Comparison of ENCODE assay signal across 8 cellular contexts in the genomic region with DNA sequence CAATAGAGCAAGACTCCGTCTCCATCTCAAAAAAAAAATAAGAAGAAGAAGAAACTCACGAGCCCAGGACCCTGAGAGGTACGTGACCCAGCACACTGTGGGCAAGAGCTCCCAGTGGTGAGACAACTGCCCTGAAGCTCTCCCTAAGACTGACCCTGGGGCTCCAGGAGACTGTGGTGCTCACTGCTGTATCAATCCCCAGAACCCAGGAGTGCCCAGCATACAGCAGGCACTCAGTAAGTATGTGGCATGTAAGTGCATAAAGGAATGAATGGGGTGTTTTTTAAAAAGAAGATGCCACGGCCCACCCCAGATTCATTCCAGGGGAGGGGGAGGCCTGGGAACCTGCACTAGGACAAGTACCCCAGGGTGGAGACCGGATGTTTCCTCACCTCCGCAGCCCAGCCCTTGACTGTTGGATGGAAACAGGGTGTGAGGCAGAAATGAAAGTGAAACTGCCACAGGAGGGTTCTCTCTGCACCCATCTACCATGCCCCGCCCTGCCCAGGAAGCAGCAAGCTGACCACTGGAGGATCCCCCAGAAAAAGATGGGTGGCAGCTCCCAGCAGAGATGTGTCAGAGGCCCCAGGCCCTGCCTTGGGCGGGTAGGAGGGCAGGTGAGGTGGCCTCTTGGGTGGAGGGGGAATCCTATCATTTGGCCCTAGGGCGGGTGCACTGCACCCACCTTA. TPM values are rescaled to one million over a fixed set of nuclear protein-coding genes. Genes with fewer than 3 reads are reported as not detected.
DNase-seq lines count a peak whose midpoint lies in the region; ATAC-seq, FAIRE-seq and TF ChIP-seq lines count a peak whose summit lies in the region.

No MANE protein-coding gene starts in this region.

- H3K36me3 ChIP-seq in right lobe of liver (no peaks in the 10 kb centered on the region), HepG2 (replicated peaks in 1 of 2; ENCODE audit: control insufficient read depth in 1 of 2, insufficient read depth in 2 of 2, low read length in 2 of 2) (no peaks in the 10 kb centered on the region), GM12878 (ENCODE audit: control insufficient read depth in 2 of 2, insufficient read depth in 2 of 2, low read length in 1 of 2) (peaks cover 0 to 1% of the 10 kb centered on the region in 2 experiments; a peak in 2 of 4 replicates), MG63 (no peaks in the 10 kb centered on the region)

- H3K4me3 ChIP-seq in right lobe of liver: no peak overlapping the region
- H3K4me3 ChIP-seq in HepG2 (replicated peaks in 1 of 3; ENCODE audit: insufficient read depth in 1 of 3, low read depth in 2 of 3, low read length in 3 of 3): no peak overlapping the region
- H3K4me3 ChIP-seq in GM12878: peak overlapping the region; percentile 46
- H3K4me3 ChIP-seq in MG63: no peak overlapping the region

- H4K20me1 ChIP-seq in HepG2 (ENCODE audit: insufficient read depth, low read length) (peaks cover 14% of the 10 kb centered on the region; the same call in 1 of the 2 replicates), GM12878 (ENCODE audit: control insufficient read depth, insufficient read depth) (no peaks in the 10 kb centered on the region)

- H3K9me3 ChIP-seq in right lobe of liver (no peaks in the 10 kb centered on the region), HepG2 (ENCODE audit: low read length) (no peaks in the 10 kb centered on the region), GM12878 (replicated peaks; ENCODE audit: control insufficient read depth, insufficient read depth, low read length) (no peaks in the 10 kb centered on the region), MG63 (no peaks in the 10 kb centered on the region)

- H3K9ac ChIP-seq in HepG2 (ENCODE audit: insufficient read depth, low read depth, low read length) (no peak overlapping the region), GM12878 (ENCODE audit: control insufficient read depth, insufficient read depth, low read length) (peak overlapping the region; percentile 51)

- WGBS in right lobe of liver (ENCODE audit: insufficient coverage, low coverage, low lambda C conversion rate, missing lambda C conversion rate): 55% methylated on average over 5 of the region's 9 CpGs
- 90% methylated on average over 8 of the region's 9 CpGs for WGBS in HepG2 (ENCODE audit: low lambda C conversion rate)
- 31% methylated on average over 9 of the region's 9 CpGs for whole genome bisulfite sequencing in GM12878 (ENCODE audit: insufficient coverage, insufficient replicate concordance, low lambda C conversion rate, missing lambda C conversion rate)

- intact Hi-C loops in right lobe of liver (cut with DNase I): no loop called here
- intact Hi-C loops in HepG2 (cut with micrococcal nuclease; ENCODE audit: unreplicated experiment): no loop called here
- intact Hi-C loops in GM12878 (cut with micrococcal nuclease; ENCODE audit: unreplicated experiment): no loop called here

- H3K27ac Mint-ChIP-seq in T-cell: peak overlapping the region; percentile 96 to 97

- no peaks in the 10 kb centered on the region for H3K36me3 Mint-ChIP-seq in T-cell

- in situ Hi-C loops in HepG2 (cut with HindIII; ENCODE audit: extremely low pct_ligation_motif_present, low pct_unique_long_range_greater_than_20kb) (no loop called here), GM12878 (cut with MboI) (no loop called here)

- TF ChIP-seq RAD21 in HepG2 (CRISPR knock-in tag; IDR thresholded peaks at IDR 0.05) (no peak), GM12878 (IDR thresholded peaks at IDR 0.05; ENCODE audit: insufficient read depth, low read depth, low read length) (no peak)

- SMC1A ChIA-PET in GM12878 (lab: Charles Lee; ENCODE audit: uncharacterized antibody, unreplicated experiment): interaction anchor here (0.6 to 3.3 kb wide), 4 partner anchors 10 to 136 kb away, joined by 3 to 18 read pairs (median 8); no protein-coding TSS in a partner anchor

- POLR2A ChIA-PET in HepG2 (lab: Yijun Ruan, JAX): interaction anchor here (1.2 kb wide), 1 partner anchor 12 kb away, joined by 3 read pairs; a partner anchor contains a TSS
- POLR2A ChIA-PET in T-cell (lab: Charles Lee): interaction anchor here in 1 of 2 donors (0.7 kb wide), 1 partner anchor 1114 kb away, joined by 5 read pairs; no protein-coding TSS in a partner anchor
- POLR2A ChIA-PET in GM12878 (lab: Charles Lee): interaction anchor here (0.5 to 1.0 kb wide), 2 partner anchors 102 to 256 kb away, joined by 3 read pairs; no protein-coding TSS in a partner anchor

- CTCF ChIA-PET in HepG2 (lab: Yijun Ruan, JAX; ENCODE audit: low intra/inter-chr PET ratio, low total read pairs): no interaction called here
- CTCF ChIA-PET in T-cell (lab: Charles Lee): interaction anchor here in 1 of 2 donors (0.6 to 1.1 kb wide), 4 partner anchors 8 to 70 kb away, joined by 3 to 6 read pairs (median 4); no protein-coding TSS in a partner anchor
- CTCF ChIA-PET in GM12878 (lab: Yijun Ruan, JAX): interaction anchor here (0.6 to 6.1 kb wide), 4 partner anchors 11 to 69 kb away, joined by 3 to 53 read pairs (median 6); a partner anchor contains a TSS

- RAD21 ChIA-PET in GM12878 (lab: Charles Lee; ENCODE audit: unreplicated experiment): interaction anchor here (1.2 to 3.1 kb wide), 2 partner anchors 9 to 151 kb away, joined by 4 to 21 read pairs; no protein-coding TSS in a partner anchor

- peaks cover 31 to 40% (median 35%) of the 10 kb centered on the region in 3 donors for H3K4me1 Mint-ChIP-seq in T-cell

- TF ChIP-seq POLR2A in right lobe of liver (IDR thresholded peaks at IDR 0.05) (no peak), HepG2 (IDR thresholded peaks at IDR 0.05; ENCODE audit: insufficient read depth in 1 of 2, low read depth in 2 of 2, low read length in 2 of 2) (no peak), GM12878 (IDR thresholded peaks at IDR 0.05; ENCODE audit: low read depth, low read length) (peak; percentile 48)

- H3K4me2 ChIP-seq in HepG2 (ENCODE audit: low read depth, low read length) (no peak overlapping the region), GM12878 (ENCODE audit: control insufficient read depth, insufficient read depth) (peak overlapping the region; percentile 92)

- DNase-seq in right lobe of liver (peak; percentile 53 to 69 (median 60)), HepG2 (ENCODE audit: low spot score) (no peak), T-cell (peak; percentile 28 to 69 (median 52)), GM12878 (ENCODE audit: low read depth, low spot score) (peak; percentile 72), ureter (ENCODE audit: low spot score) (no peak), MG63 (no peak)
- DNase-seq in stimulated activated CD4-positive, alpha-beta T cell treated with anti-CD3 and anti-CD28 coated beads, Interleukin-2, amount 100 ng/mL, for 24 hours: peak; percentile 57 to 59

- ATAC-seq in right lobe of liver: peak; percentile 38 to 56 (median 46)
- no peak for ATAC-seq in HepG2
- peak; percentile 83 for ATAC-seq in HG03103 (IDR thresholded peaks at IDR 0.05; ENCODE audit: low read depth, unreplicated experiment)
- ATAC-seq in T-cell (replicated peaks in 1 of 4): peak; percentile 94 to 97 (median 96)
- peak; percentile 98 for ATAC-seq in GM12878

- H3K4me1 ChIP-seq in right lobe of liver (peaks cover 0 to 47% (median 22%) of the 10 kb centered on the region in 4 donors), HepG2 (ENCODE audit: insufficient read depth, low read length) (peaks cover 70% of the 10 kb centered on the region), GM12878 (ENCODE audit: control insufficient read depth, insufficient read depth, low read length) (peaks cover 32% of the 10 kb centered on the region)

- BruUV-seq in HepG2 (replicated peaks; lab: Mats Ljungman, UMichigan): no TSS peak
- no TSS peak for BruUV-seq in GM12878 (replicated peaks; lab: Mats Ljungman, UMichigan)

- TF ChIP-seq EP300 in HepG2 (IDR thresholded peaks at IDR 0.05; ENCODE audit: low read depth in 2 of 2, low read length in 2 of 2): no peak
- TF ChIP-seq EP300 in HepG2 (CRISPR knock-in tag; IDR thresholded peaks at IDR 0.05; ENCODE audit: borderline replicate concordance): no peak
- no peak for TF ChIP-seq EP300 in GM12878 (IDR thresholded peaks at IDR 0.05; ENCODE audit: borderline replicate concordance in 1 of 2, control insufficient read depth in 1 of 2, low read depth in 2 of 2, low read length in 2 of 2)

- H3K9me3 Mint-ChIP-seq in T-cell: no peaks in the 10 kb centered on the region

- H3K27me3 Mint-ChIP-seq in T-cell: no peaks in the 10 kb centered on the region

- H3K79me2 ChIP-seq in HepG2 (ENCODE audit: insufficient read depth, low read length): peaks cover 27% of the 10 kb centered on the region
- H3K79me2 ChIP-seq in GM12878 (ENCODE audit: control insufficient read depth, insufficient read depth, low read length): peaks cover 49% of the 10 kb centered on the region

- H2AFZ ChIP-seq in HepG2 (ENCODE audit: low read length) (no peak overlapping the region), GM12878 (ENCODE audit: control insufficient read depth, low read depth, low read length) (peak overlapping the region; percentile 69; the same call in 1 of the 2 replicates)

- TF ChIP-seq CTCF in right lobe of liver (IDR thresholded peaks at IDR 0.05) (no peak), HepG2 (CRISPR knock-in tag; IDR thresholded peaks at IDR 0.05) (no peak), GM12878 (IDR thresholded peaks at IDR 0.05 in 2 of 3, conservative IDR thresholded peaks at IDR 0.05 in 1 of 3; ENCODE audit: control insufficient read depth in 2 of 3, extremely low read depth in 1 of 3, insufficient read depth in 1 of 3, low read depth in 3 of 3, low read length in 3 of 3) (no peak)

- H3K27me3 ChIP-seq in right lobe of liver (no peaks in the 10 kb centered on the region), HepG2 (ENCODE audit: control insufficient read depth in 1 of 2, insufficient read depth in 2 of 2, low read length in 2 of 2) (no peaks in the 10 kb centered on the region), GM12878 (replicated peaks in 1 of 2; ENCODE audit: control insufficient read depth in 2 of 2, insufficient read depth in 2 of 2, low read length in 1 of 2) (no peaks in the 10 kb centered on the region), MG63 (no peaks in the 10 kb centered on the region)

- no peak for FAIRE-seq in HepG2 (lab: Jason Lieb, UNC)
- FAIRE-seq in GM12878 (lab: Jason Lieb, UNC): peak; percentile 98

- no peak overlapping the region for H3K27ac ChIP-seq in right lobe of liver
- no peak overlapping the region for H3K27ac ChIP-seq in HepG2 (ENCODE audit: extremely low read length, insufficient read depth, low read length)
- H3K27ac ChIP-seq in GM12878 (ENCODE audit: control insufficient read depth, insufficient read depth): peak overlapping the region; percentile 78

- peak overlapping the region; percentile 74 to 82 (median 80) for H3K4me3 Mint-ChIP-seq in T-cell

RNA-seq across cellular contexts. Expression of a gene that starts 12.2 kb away (rescaled TPM):
- total RNA-seq in right lobe of liver (10 to 100 TPM; 28.4 to 61.0 (median 40.0) TPM), HepG2 (2016; rRNA removed; fragmentation: Illumina TruSeq; extraction: Trizol) (20.5 and 28.1 TPM in 2 replicates), T-cell (10 to 100 TPM; 28.0 to 43.0 (median 39.5) TPM), GM12878 (2014; rRNA removed) (23.5 and 26.5 TPM in 2 replicates), GM12878 (2014; rRNA removed; fragmentation: Illumina TruSeq; extraction: Trizol) (15.9 and 21.9 TPM in 2 replicates), GM12878 (2021) (56.1 and 57.9 TPM in 2 replicates), ureter (70.4 TPM)
- 8.4 and 11.5 TPM in 2 replicates for total RNA-seq in HepG2 (2016; cell fraction: cytosol; rRNA removed; fragmentation: Illumina TruSeq; extraction: Trizol; ENCODE audit: low read depth)
- 15.9 and 20.1 TPM in 2 replicates for total RNA-seq in HepG2 (2016; cell fraction: insoluble cytoplasmic fraction; rRNA removed; fragmentation: Illumina TruSeq; extraction: Trizol)
- total RNA-seq in HepG2 (2016; cell fraction: membrane; rRNA removed; fragmentation: Illumina TruSeq; extraction: Trizol): 31.0 and 31.9 TPM in 2 replicates
- 11.8 and 15.8 TPM in 2 replicates for total RNA-seq in HepG2 (2016; cell fraction: nucleus; rRNA removed; fragmentation: Illumina TruSeq; extraction: Trizol)
- polyA plus RNA-seq in HepG2 (2011; rRNA removed) (47.5 and 64.2 TPM in 2 replicates), GM12878 (2011; rRNA removed) (33.3 and 73.2 TPM in 2 replicates), GM12878 (2014; fragmentation: Illumina TruSeq; extraction: Trizol) (21.9 and 36.4 TPM in 2 replicates), GM12878 (2014; fragmentation: Nextera tagmentation; extraction: Ambion mirVana) (1 to 10 TPM; 1.3 to 2.1 TPM), GM12878 (2014; rRNA removed) (36.2 and 36.3 TPM in 2 replicates), GM12878 (2016; fragmentation: Nextera tagmentation; extraction: Ambion mirVana) (10 to 100 TPM; 24.5 to 27.5 TPM)
- 30.0 and 37.2 TPM in 2 replicates for polyA plus RNA-seq in HepG2 (2011; cell fraction: cytosol; rRNA removed)
- polyA plus RNA-seq in HepG2 (2011; cell fraction: nucleus; rRNA removed): 30.6 and 37.4 TPM in 2 replicates
- polyA plus RNA-seq in HepG2 (2012): 17.7 and 18.1 TPM in 2 replicates
- 21.3 and 21.6 TPM in 2 replicates for polyA plus RNA-seq in HepG2 (2016; cell fraction: cytosol; fragmentation: Illumina TruSeq; extraction: Trizol; ENCODE audit: low read depth)
- polyA plus RNA-seq in HepG2 (2016; cell fraction: insoluble cytoplasmic fraction; fragmentation: Illumina TruSeq; extraction: Trizol; ENCODE audit: low read depth): 28.1 and 40.5 TPM in 2 replicates
- 43.7 and 50.0 TPM in 2 replicates for polyA plus RNA-seq in HepG2 (2016; cell fraction: membrane; fragmentation: Illumina TruSeq; extraction: Trizol; ENCODE audit: low read depth)
- 24.0 and 25.1 TPM in 2 replicates for polyA plus RNA-seq in HepG2 (2016; cell fraction: nucleus; fragmentation: Illumina TruSeq; extraction: Trizol; ENCODE audit: insufficient read depth, low read depth)
- 147 and 407 TPM in 2 replicates for polyA minus RNA-seq in HepG2 (2011; rRNA and poly(A)+ RNA removed; ENCODE audit: low replicate concordance)
- 32.5 and 39.1 TPM in 2 replicates for polyA minus RNA-seq in HepG2 (2011; cell fraction: cytosol; rRNA and poly(A)+ RNA removed)
- polyA minus RNA-seq in HepG2 (2011; cell fraction: nucleus; rRNA and poly(A)+ RNA removed): 12.5 and 17.4 TPM in 2 replicates
- 27.6 and 44.1 TPM in 2 replicates for total RNA-seq in GM12878 (2013; cell fraction: nucleolus; rRNA removed)
- 10.8 TPM for polyA plus RNA-seq in GM12878 (2011; ENCODE audit: low read depth)
- polyA plus RNA-seq in GM12878 (2011; cell fraction: cytosol; rRNA removed): 73.7 and 83.9 TPM in 2 replicates
- polyA plus RNA-seq in GM12878 (2011; cell fraction: nucleus; rRNA removed): 69.1 and 75.9 TPM in 2 replicates
- polyA plus RNA-seq in GM12878 (2012): 22.0 and 26.6 TPM in 2 replicates
- polyA minus RNA-seq in GM12878 (2011; rRNA and poly(A)+ RNA removed): 137 and 139 TPM in 2 replicates
- polyA minus RNA-seq in GM12878 (2011; cell fraction: cytosol; rRNA and poly(A)+ RNA removed): 32.7 and 33.5 TPM in 2 replicates
- polyA minus RNA-seq in GM12878 (2011; cell fraction: nucleus; rRNA and poly(A)+ RNA removed): 38.8 and 49.5 TPM in 2 replicates
- total RNA-seq in MG63 (2014; rRNA removed; shearing (Covaris generic); ENCODE audit: low replicate concordance): 37.7 and 39.9 TPM in 2 replicates

Comparison
In these comparisons a context has a peak if more than half of its experiments do, and no peak if none do; other contexts are left out.
1. DNase-seq: peak in right lobe of liver (3 of 3), T-cell (34 of 34), GM12878 (single experiment) and stimulated activated CD4-positive, alpha-beta T cell treated with anti-CD3 and anti-CD28 coated beads, Interleukin-2, amount 100 ng/mL, for 24 hours (2 of 2); none in HepG2 (single experiment), ureter (single experiment) and MG63 (single experiment).